In the genomic region with DNA sequence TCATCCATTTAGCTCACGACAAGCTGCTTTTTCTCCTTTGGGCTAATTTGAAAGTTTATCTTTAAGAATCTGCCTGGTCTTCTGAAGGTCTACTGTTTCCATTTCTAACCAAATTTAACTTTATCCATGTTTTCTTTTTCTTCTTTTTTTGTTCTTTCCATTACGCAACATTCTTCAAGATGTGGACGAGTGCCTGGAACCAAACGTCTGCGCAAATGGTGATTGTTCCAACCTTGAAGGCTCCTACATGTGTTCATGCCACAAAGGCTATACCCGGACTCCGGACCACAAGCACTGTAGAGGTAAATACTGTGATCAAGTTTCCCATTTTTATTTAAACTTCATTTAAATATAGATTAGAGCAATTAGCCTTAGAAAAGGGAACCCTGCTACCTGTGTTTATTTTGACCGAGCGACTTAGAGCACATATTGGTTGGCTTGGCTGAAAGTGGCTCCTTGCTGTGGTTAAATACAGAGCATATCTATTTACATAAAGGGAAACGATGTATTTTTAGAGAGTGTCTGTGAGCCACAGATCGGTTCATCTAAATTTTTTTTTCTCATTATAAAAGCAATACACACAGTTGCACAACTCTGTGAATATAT, we compare ENCODE assay signal across 13 cellular contexts.
DNase-seq lines count a peak whose midpoint lies in the region; ATAC-seq and TF ChIP-seq lines count a peak whose summit lies in the region.
"Had no signal": no experiment of that assay in that cellular context is flagged by ENCODE, and none has a peak within 500 bp of the region (broad histone marks: within the 10 kb centered on the region; RNA-seq: fewer than 3 reads in every experiment).

No MANE protein-coding gene starts in this region.

- peaks cover 46% of the 10 kb centered on the region for H3K4me1 Mint-ChIP-seq in osteocyte (ENCODE audit: unreplicated experiment)

- ATAC-seq in GM18867 (IDR thresholded peaks at IDR 0.05; ENCODE audit: unreplicated experiment) (peak; percentile 78), GM21381 (IDR thresholded peaks at IDR 0.05; ENCODE audit: unreplicated experiment) (no peak)

- peak overlapping the region; percentile 90 for H3K27ac Mint-ChIP-seq in osteocyte (ENCODE audit: unreplicated experiment)
- H3K27ac Mint-ChIP-seq: T-helper 1 cell treated with Interleukin-12 subunit alpha and Interleukin-12 subunit beta and Interleukin-4 antibody, amounts not matched to agents 30 μg/mL and 1 μg/mL, for 36 hours had no signal

- no peaks in the 10 kb centered on the region for H3K27me3 Mint-ChIP-seq in osteocyte (ENCODE audit: unreplicated experiment)

- H3K4me3 ChIP-seq in choroid plexus epithelial cell (ENCODE audit: low read depth, low read length) = no peak overlapping the region
- H3K4me3 ChIP-seq: colonic mucosa, MG63 had no signal

- no peaks in the 10 kb centered on the region for H3K9me3 Mint-ChIP-seq in osteocyte (ENCODE audit: unreplicated experiment)
- H3K9me3 Mint-ChIP-seq: T-helper 1 cell treated with Interleukin-12 subunit alpha and Interleukin-12 subunit beta and Interleukin-4 antibody, amounts not matched to agents 30 μg/mL and 1 μg/mL, for 36 hours had no signal

- TF ChIP-seq CTCF in choroid plexus epithelial cell (conservative IDR thresholded peaks at IDR 0.05; ENCODE audit: low read depth, low read length) = no peak
- no peak for TF ChIP-seq CTCF in osteocyte (IDR thresholded peaks at IDR 0.05)

- DNase-seq in NCI-H2081 (lab: John Stamatoyannopoulos, UW) (peak; percentile 72 to 85), choroid plexus epithelial cell (ENCODE audit: low read depth) (peak; percentile 70), osteocyte (ENCODE audit: extremely low spot score, unreplicated experiment) (no peak), NAMALWA (ENCODE audit: low spot score) (no peak), nucleus accumbens (lab: John Stamatoyannopoulos, UW) (no peak), GM03348 (ENCODE audit: low spot score) (no peak)
- DNase-seq: activated CD4-positive, alpha-beta T cell treated with anti-CD3 and anti-CD28 coated beads, Interleukin-2, amount 50 U/mL, for 4 hours; activated gamma-delta T cell treated with Interleukin-2 at 50 U/mL for 16 hours; colonic mucosa; MG63 had no signal

- peaks cover 16% of the 10 kb centered on the region for H3K36me3 Mint-ChIP-seq in osteocyte (ENCODE audit: unreplicated experiment)

- peak overlapping the region; percentile 36 for H3K4me3 Mint-ChIP-seq in osteocyte (ENCODE audit: unreplicated experiment)
- H3K4me3 Mint-ChIP-seq: T-helper 1 cell treated with Interleukin-12 subunit alpha and Interleukin-12 subunit beta and Interleukin-4 antibody, amounts not matched to agents 30 μg/mL and 1 μg/mL, for 36 hours had no signal

Comparison
In these comparisons a context has a peak if more than half of its experiments do, and no peak if none do; other contexts are left out.
1. DNase-seq: peak in NCI-H2081 (2 of 2) and choroid plexus epithelial cell (single experiment); none in osteocyte (single experiment), NAMALWA (single experiment), nucleus accumbens (0 of 56) and GM03348 (single experiment).